In genomic region chr14:104687601-104688504, GRCh38 we compare ENCODE assay signal across 1 cellular context.
TF ChIP-seq lines count a peak whose summit lies in the region.

No MANE protein-coding gene starts in this region.

TF ChIP-seq in HepG2, 621 proteins besides CTCF, POLR2A, EP300 and RAD21 (continued from another document and continues in another):
- no peak for TF ChIP-seq CENPX (CRISPR knock-in tag; IDR thresholded peaks at IDR 0.05)
- peak; percentile 59 for TF ChIP-seq HOXA3 (CRISPR knock-in tag; IDR thresholded peaks at IDR 0.05)
- no peak for TF ChIP-seq SCMH1 (CRISPR knock-in tag; IDR thresholded peaks at IDR 0.05; ENCODE audit: borderline replicate concordance)
- no peak for TF ChIP-seq NFRKB (IDR thresholded peaks at IDR 0.05)
- TF ChIP-seq TBP (CRISPR knock-in tag; IDR thresholded peaks at IDR 0.05) = no peak
- 0 out of 2 replicates have a peak, but pooled peaks have one; percentile 21 for TF ChIP-seq ZNF703 (CRISPR knock-in tag; IDR thresholded peaks at IDR 0.05; ENCODE audit: borderline replicate concordance)
- no peak for TF ChIP-seq NFE2L2 (IDR thresholded peaks at IDR 0.05; ENCODE audit: low read length)
- peak; percentile 25; the same call in 1 of the 2 replicates for TF ChIP-seq KDM2A (CRISPR knock-in tag; IDR thresholded peaks at IDR 0.05; ENCODE audit: borderline replicate concordance, low read depth)
- no peak; the same call in 1 of the 2 replicates for TF ChIP-seq ZMYM2 (CRISPR knock-in tag; IDR thresholded peaks at IDR 0.05)
- peak; percentile 36 to 71; a peak in 3 of 4 replicates for TF ChIP-seq HMGXB4 (CRISPR knock-in tag; IDR thresholded peaks at IDR 0.05; ENCODE audit: borderline replicate concordance in 1 of 2, low read depth in 1 of 2)
- TF ChIP-seq PAXIP1 (CRISPR knock-in tag; conservative IDR thresholded peaks at IDR 0.05) = peak; percentile 82
- TF ChIP-seq ZKSCAN1 (IDR thresholded peaks at IDR 0.05; ENCODE audit: low read length) = no peak
- TF ChIP-seq CREM (IDR thresholded peaks at IDR 0.05) = 0 out of 2 replicates have a peak, but pooled peaks have one; percentile 15
- TF ChIP-seq CREM (CRISPR knock-in tag; IDR thresholded peaks at IDR 0.05) = no peak
- peak; percentile 75; the same call in 1 of the 2 replicates for TF ChIP-seq POLR2G (IDR thresholded peaks at IDR 0.05; ENCODE audit: low read depth, low read length)
- TF ChIP-seq ZBTB25 (CRISPR knock-in tag; IDR thresholded peaks at IDR 0.05) = peak; percentile 52; the same call in 1 of the 2 replicates
- peak; percentile 53; the same call in 1 of the 2 replicates for TF ChIP-seq NKX3-1 (CRISPR knock-in tag; IDR thresholded peaks at IDR 0.05)
- TF ChIP-seq ZUFSP (CRISPR knock-in tag; IDR thresholded peaks at IDR 0.05; ENCODE audit: borderline replicate concordance) = no peak
- no peak for TF ChIP-seq FOXK2 (IDR thresholded peaks at IDR 0.05)
- TF ChIP-seq ZBTB49 (CRISPR knock-in tag; IDR thresholded peaks at IDR 0.05; ENCODE audit: borderline replicate concordance) = no peak
- TF ChIP-seq SIX4 (CRISPR knock-in tag; IDR thresholded peaks at IDR 0.05) = no peak
- TF ChIP-seq ZNF142 (CRISPR knock-in tag; IDR thresholded peaks at IDR 0.05) = 0 out of 2 replicates have a peak, but pooled peaks have one; percentile 47
- TF ChIP-seq ZNF792 (CRISPR knock-in tag; IDR thresholded peaks at IDR 0.05) = no peak
- peak; percentile 18; the same call in 1 of the 2 replicates for TF ChIP-seq HMG20A (CRISPR knock-in tag; IDR thresholded peaks at IDR 0.05; ENCODE audit: borderline replicate concordance)
- TF ChIP-seq ZEB1 (IDR thresholded peaks at IDR 0.05; ENCODE audit: insufficient replicate concordance, low read depth) = peak; percentile 54
- TF ChIP-seq POGZ (CRISPR knock-in tag; IDR thresholded peaks at IDR 0.05) = 0 out of 2 replicates have a peak, but pooled peaks have one; percentile 24
- no peak for TF ChIP-seq AFF4 (CRISPR knock-in tag; IDR thresholded peaks at IDR 0.05)
- 0 out of 2 replicates have a peak, but pooled peaks have one; percentile 32 for TF ChIP-seq RCOR2 (CRISPR knock-in tag; IDR thresholded peaks at IDR 0.05)
- no peak for TF ChIP-seq TOPORS (CRISPR knock-in tag; IDR thresholded peaks at IDR 0.05)
- no peak for TF ChIP-seq MTF2 (CRISPR knock-in tag; IDR thresholded peaks at IDR 0.05; ENCODE audit: borderline replicate concordance)
- no peak for TF ChIP-seq SMYD3 (CRISPR knock-in tag; IDR thresholded peaks at IDR 0.05)
- TF ChIP-seq SRSF1 (optimal IDR thresholded peaks at IDR 0.05; ENCODE audit: low read depth, low read length) = peak; percentile 46
- 0 out of 2 replicates have a peak, but pooled peaks have one; percentile 44 for TF ChIP-seq ELF4 (CRISPR knock-in tag; IDR thresholded peaks at IDR 0.05; ENCODE audit: borderline replicate concordance)
- peak; percentile 75 for TF ChIP-seq ZBTB7B (CRISPR knock-in tag; IDR thresholded peaks at IDR 0.05)
- TF ChIP-seq ZNF557 (CRISPR knock-in tag; IDR thresholded peaks at IDR 0.05) = no peak
- TF ChIP-seq NFATC3 (CRISPR knock-in tag; IDR thresholded peaks at IDR 0.05) = no peak
- no peak; the same call in 1 of the 2 replicates for TF ChIP-seq ZIK1 (CRISPR knock-in tag; IDR thresholded peaks at IDR 0.05; ENCODE audit: borderline replicate concordance, low read depth)
- TF ChIP-seq ZNF484 (CRISPR knock-in tag; IDR thresholded peaks at IDR 0.05; ENCODE audit: borderline replicate concordance, low read depth) = no peak
- TF ChIP-seq SMAD3 (CRISPR knock-in tag; IDR thresholded peaks at IDR 0.05) = no peak
